Comparison of ENCODE assay signal across 8 cellular contexts in the genomic region with DNA sequence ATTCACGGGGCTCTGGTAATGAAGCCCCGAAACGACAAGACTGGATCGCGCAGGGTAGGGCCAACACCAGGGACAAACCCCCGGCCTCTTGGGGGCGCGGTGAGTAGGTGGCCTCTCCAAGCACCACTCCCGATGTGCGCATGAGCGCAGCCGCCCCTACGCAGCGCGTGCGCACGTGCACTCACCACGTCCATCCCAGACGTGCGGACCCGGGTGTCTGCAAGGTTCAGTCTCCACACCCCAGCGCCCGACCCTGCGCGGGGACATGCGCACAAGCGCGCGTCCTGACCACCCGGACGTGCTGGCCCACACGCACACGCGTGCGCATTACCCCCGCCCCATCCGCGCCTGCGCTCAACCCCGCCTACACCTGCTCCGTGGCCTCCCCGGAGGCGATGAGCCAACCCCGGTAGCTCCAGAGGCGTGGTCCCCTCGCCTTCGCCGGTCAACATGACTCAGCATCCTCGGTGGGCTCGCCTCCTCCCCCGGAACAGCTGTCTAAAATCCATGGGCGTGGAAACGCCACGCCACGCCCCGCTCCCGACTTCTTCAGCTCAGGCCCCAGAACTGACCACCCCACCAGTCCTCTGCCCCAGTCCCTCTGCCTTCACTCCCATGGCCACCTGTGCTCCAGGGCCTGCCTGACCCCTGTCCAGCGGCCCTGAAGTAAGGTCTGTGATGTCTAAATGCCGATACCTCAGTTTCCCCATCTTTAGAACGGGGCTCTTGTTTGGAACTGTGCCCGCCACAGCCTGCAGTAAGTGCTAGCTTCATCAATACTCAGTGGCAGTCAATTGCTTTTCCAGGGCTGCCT. TPM values are rescaled to one million over a fixed set of nuclear protein-coding genes. Genes with fewer than 3 reads are reported as not detected.
A peak's percentile ranks its signal among the peaks of the same experiment; 100 is the strongest.
DNase-seq lines count a peak whose midpoint lies in the region; ATAC-seq, FAIRE-seq and TF ChIP-seq lines count a peak whose summit lies in the region.

No MANE protein-coding gene starts in this region.

- peaks cover 8 to 14% of the 10 kb centered on the region in 2 donors for H3K4me1 ChIP-seq in adrenal gland (replicated peaks in 1 of 2)

- H3K4me3 Mint-ChIP-seq in progenitor cell of endocrine pancreas (ENCODE audit: low read depth), result peak overlapping the region; percentile 83

- H3K4me3 ChIP-seq in adrenal gland, result peak overlapping the region in 2 of 4 donors; percentile 15 to 44

- WGBS in adrenal gland, 4 donors, result 3 to 12% (median 5%) methylated on average over 17 to 61 of the region's 61 CpGs

- H3K9me3 ChIP-seq in adrenal gland (replicated peaks in 1 of 3), result no peaks in the 10 kb centered on the region

- TF ChIP-seq POLR2A in GM12892 (IDR thresholded peaks at IDR 0.05; ENCODE audit: low read depth, low read length) (peak; percentile 51; the same call in 1 of the 2 replicates), adrenal gland (IDR thresholded peaks at IDR 0.05) (peak; percentile 47 to 79)

- H3K36me3 Mint-ChIP-seq in progenitor cell of endocrine pancreas (ENCODE audit: insufficient read depth), result peaks cover 5% of the 10 kb centered on the region

- peak; percentile 99 for FAIRE-seq in GM12892 (lab: Jason Lieb, UNC)

- H3K9me3 Mint-ChIP-seq in progenitor cell of endocrine pancreas (ENCODE audit: low read depth), result no peaks in the 10 kb centered on the region

- H3K4me1 Mint-ChIP-seq in progenitor cell of endocrine pancreas (ENCODE audit: low read depth), result peaks cover 11% of the 10 kb centered on the region

- intact Hi-C loops in adrenal gland (cut with DNase I), result no loop called here
- intact Hi-C loops in left cardiac atrium (cut with DNase I), result no loop called here

- ATAC-seq in HG02840 (IDR thresholded peaks at IDR 0.05; ENCODE audit: low FRiP score, unreplicated experiment) (peak; percentile 93), left cardiac atrium (peak; percentile 97 to 99)

- DNase-seq in GM12892 (ENCODE audit: insufficient read length) (peak; percentile 96), NCI-H1417 treated with DMSO at 0.1 percent for 48 hours (lab: John Stamatoyannopoulos, UW) (peak; percentile 90), SW 1271 (lab: John Stamatoyannopoulos, UW) (peak; percentile 83 to 95), adrenal gland (peak; percentile 97 to 98 (median 97)), left cardiac atrium (peak; percentile 98), progenitor cell of endocrine pancreas (ENCODE audit: low spot score, unreplicated experiment) (peak; percentile 97), ureter (ENCODE audit: low spot score) (peak; percentile 98)

- no peaks in the 10 kb centered on the region for H3K36me3 ChIP-seq in adrenal gland (replicated peaks in 1 of 2)

- peaks cover 3% of the 10 kb centered on the region for H3K27me3 Mint-ChIP-seq in progenitor cell of endocrine pancreas

- H3K27me3 ChIP-seq in adrenal gland, result no peaks in the 10 kb centered on the region

- peak overlapping the region; percentile 98 for H3K27ac Mint-ChIP-seq in progenitor cell of endocrine pancreas

- peak overlapping the region; percentile 67 to 92 (median 80) for H3K27ac ChIP-seq in adrenal gland

- TF ChIP-seq CTCF in adrenal gland (IDR thresholded peaks at IDR 0.05), result peak; percentile 11 to 55 (median 42)
- peak; percentile 71 for TF ChIP-seq CTCF in progenitor cell of endocrine pancreas (IDR thresholded peaks at IDR 0.05; ENCODE audit: unreplicated experiment)

RNA-seq across cellular contexts. Expression of a gene that starts 5.6 kb away (rescaled TPM):
- polyA plus RNA-seq in GM12892 (2012; ENCODE audit: missing spikeins), result 399 TPM
- total RNA-seq in adrenal gland (100 to 1,000 TPM; 336 to 680 (median 490) TPM), left cardiac atrium (100 to 1,000 TPM; 337 to 408 TPM), progenitor cell of endocrine pancreas (147 and 150 TPM in 2 replicates), ureter (229 TPM)
- 100 to 1,000 TPM; 214 to 335 (median 255) TPM for polyA plus RNA-seq in adrenal gland

RNA-seq across cellular contexts. Expression of a gene that starts 44.9 kb away (rescaled TPM):
- polyA plus RNA-seq in GM12892 (2012; ENCODE audit: missing spikeins), result 48.8 TPM
- 10 to 100 TPM in 5 of 8 donors, 1 to 10 TPM in 3; 7.6 to 26.1 (median 11.2) TPM for total RNA-seq in adrenal gland
- 10 to 100 TPM; 12.7 to 13.2 (median 13.0) TPM for polyA plus RNA-seq in adrenal gland
- 1 to 10 TPM; 6.5 to 7.5 TPM for total RNA-seq in left cardiac atrium
- 18.1 and 20.1 TPM in 2 replicates for total RNA-seq in progenitor cell of endocrine pancreas
- 10.6 TPM for total RNA-seq in ureter
